ENCODE assay signal across 21 cellular contexts in genomic region chr2:208046686-208047085, GRCh38.
"Had no signal": no experiment of that assay in that cellular context is flagged by ENCODE, and none has a peak within 500 bp of the region (broad histone marks: within the 10 kb centered on the region; RNA-seq: fewer than 3 reads in every experiment).

No MANE protein-coding gene starts in this region.

- H3K4me1 ChIP-seq: left lung, upper lobe of left lung had no signal

- H3K9ac ChIP-seq: neural progenitor cell had no signal

- H3K4me3 ChIP-seq: left lung, lung, neural progenitor cell, thoracic aorta, upper lobe of left lung had no signal

- H2AFZ ChIP-seq: neural progenitor cell had no signal

- H3K27ac ChIP-seq: left lung, neural progenitor cell, thoracic aorta, upper lobe of left lung had no signal

- ATAC-seq: activated naive CD8-positive, alpha-beta T cell treated with anti-CD3 and anti-CD28 coated beads, Interleukin-2, amount 50 U/mL, for 24 hours; esophagus mucosa; left lung; naive thymus-derived CD4-positive, alpha-beta T cell; T-helper 17 cell had no signal

- H3K27me3 ChIP-seq: left lung, neural progenitor cell, upper lobe of left lung had no signal

- H3K36me3 ChIP-seq: left lung, neural progenitor cell, thoracic aorta, upper lobe of left lung had no signal

- H3K4me2 ChIP-seq: neural progenitor cell had no signal

- H3K9me3 ChIP-seq: left lung, thoracic aorta, upper lobe of left lung had no signal

- DNase-seq: activated CD4-positive, alpha-beta T cell treated with anti-CD3 and anti-CD28 coated beads for 4 hours; activated CD4-positive, alpha-beta T cell treated with anti-CD3 and anti-CD28 coated beads, Interleukin-2, amount 50 U/mL, for 48 hours; activated CD4-positive, CD25-positive, alpha-beta regulatory T cell; activated effector memory CD4-positive, alpha-beta T cell treated with Interleukin-2 at 50 U/mL for 16 hours; activated naive CD4-positive, alpha-beta T cell treated with anti-CD3 and anti-CD28 coated beads, Interleukin-2, amount 50 U/mL, for 16 hours; activated naive CD8-positive, alpha-beta T cell treated with anti-CD3 and anti-CD28 coated beads, Interleukin-2, amount 50 U/mL, for 24 hours; activated T-cell treated with anti-CD3 and anti-CD28 coated beads, Interleukin-2, amount 50 U/mL, for 48 hours; caudate nucleus; dermis blood vessel endothelial cell; effector memory CD4-positive, alpha-beta T cell; left lung; naive thymus-derived CD4-positive, alpha-beta T cell; stimulated activated CD4-positive, alpha-beta T cell treated with anti-CD3 and anti-CD28 coated beads, Interleukin-4, amount 100 ng/mL, for 24 hours; stimulated activated naive CD4-positive, alpha-beta T cell treated with Interleukin-2 at 50 U/mL for 16 hours; SW 1271; T-helper 17 cell; upper lobe of left lung had no signal
